ENCODE assay signal across 8 cellular contexts in the genomic region with DNA sequence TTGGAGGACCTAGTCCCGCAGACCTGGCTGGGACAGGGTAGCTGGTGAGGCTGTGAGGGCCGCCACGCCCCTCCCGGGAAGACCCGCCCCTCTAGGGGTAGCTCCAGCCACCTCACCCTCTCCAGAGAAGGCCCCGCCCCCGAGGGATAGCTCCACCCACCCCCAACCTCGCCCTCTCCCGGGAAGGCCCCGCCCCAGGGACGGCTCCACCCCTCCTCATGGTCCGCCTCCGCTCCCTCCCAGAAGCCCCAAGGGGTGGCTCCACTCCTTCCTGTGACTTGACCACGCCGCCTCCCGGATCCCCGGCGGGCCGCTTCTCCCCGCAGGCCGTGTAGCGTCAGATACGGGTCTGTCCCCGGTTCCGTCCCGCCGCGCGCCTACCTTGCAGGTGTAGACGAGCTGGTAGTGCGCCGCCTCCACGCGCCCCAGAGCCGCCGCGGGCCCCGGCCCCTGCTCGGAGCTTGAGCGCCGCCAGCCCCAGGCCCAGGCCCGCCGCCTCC. TPM values are rescaled to one million over a fixed set of nuclear protein-coding genes. Genes with fewer than 3 reads are reported as not detected.
A peak's percentile ranks its signal among the peaks of the same experiment; 100 is the strongest.
DNase-seq lines count a peak whose midpoint lies in the region; ATAC-seq and TF ChIP-seq lines count a peak whose summit lies in the region.

No MANE protein-coding gene starts in this region.

- peak; percentile 76 for ATAC-seq in GM21576 (IDR thresholded peaks at IDR 0.05; ENCODE audit: unreplicated experiment)
- peak; percentile 88 to 90 for ATAC-seq in activated T-cell treated with anti-CD3 and anti-CD28 coated beads, Interleukin-2, amount 50 U/mL, for 72 hours (replicated peaks in 1 of 2)
- peak; percentile 93 for ATAC-seq in naive thymus-derived CD4-positive, alpha-beta T cell
- peak; percentile 84 for ATAC-seq in stimulated activated effector memory CD8-positive, alpha-beta T cell treated with anti-CD3 and anti-CD28 coated beads, Interleukin-12 subunit alpha, Interleukin-12 subunit beta, amount 100 ng/mL, for 72 hours

- WGBS in esophagus squamous epithelium, 2 donors = 0% methylated on average over 4 of the region's 43 CpGs; no CpG with 5 or more reads in 1 of the 2 donors

- H3K9me3 Mint-ChIP-seq in IgD-negative memory B cell = no peaks in the 10 kb centered on the region
- H3K9me3 Mint-ChIP-seq in activated T-cell treated with anti-CD3 and anti-CD28 coated beads, Interleukin-2, amount 50 U/mL, for 72 hours = no peaks in the 10 kb centered on the region
- no peaks in the 10 kb centered on the region for H3K9me3 Mint-ChIP-seq in naive thymus-derived CD4-positive, alpha-beta T cell
- no peaks in the 10 kb centered on the region for H3K9me3 Mint-ChIP-seq in stimulated activated effector memory CD8-positive, alpha-beta T cell treated with anti-CD3 and anti-CD28 coated beads, Interleukin-12 subunit alpha, Interleukin-12 subunit beta, amount 100 ng/mL, for 72 hours

- peak in 2 of 4 donors; percentile 66 to 82 for TF ChIP-seq POLR2A in esophagus squamous epithelium (IDR thresholded peaks at IDR 0.05)

- H3K4me3 ChIP-seq in PC-9 (peak overlapping the region; percentile 77; the same call in 1 of the 2 replicates), esophagus squamous epithelium (peak overlapping the region; percentile 80 to 98 (median 92))
- peak overlapping the region; percentile 70 for H3K4me3 ChIP-seq in naive thymus-derived CD4-positive, alpha-beta T cell (ENCODE audit: low read length)

- H3K9me3 ChIP-seq in PC-9 (ENCODE audit: insufficient read depth, low read depth) = no peaks in the 10 kb centered on the region
- no peaks in the 10 kb centered on the region for H3K9me3 ChIP-seq in esophagus squamous epithelium
- H3K9me3 ChIP-seq in naive thymus-derived CD4-positive, alpha-beta T cell (ENCODE audit: control insufficient read depth in 2 of 3, low read length in 3 of 3) = no peaks in the 10 kb centered on the region

- CTCF ChIA-PET in PC-9 (lab: Charles Lee) = interaction anchor here (0.6 to 1.4 kb wide), 8 partner anchors 9 to 400 kb away, joined by 3 to 19 read pairs (median 5); no protein-coding TSS in a partner anchor
- CTCF ChIA-PET in naive thymus-derived CD4-positive, alpha-beta T cell (lab: Charles Lee) = interaction anchor here (1.6 kb wide), 1 partner anchor 50 kb away, joined by 4 read pairs; no protein-coding TSS in a partner anchor

- TF ChIP-seq CTCF in PC-9 (conservative IDR thresholded peaks at IDR 0.05) (no peak), esophagus squamous epithelium (IDR thresholded peaks at IDR 0.05) (no peak)

- H3K79me2 ChIP-seq in PC-9 (ENCODE audit: low read depth) = peaks cover 5% of the 10 kb centered on the region; the same call in 1 of the 2 replicates

- peak overlapping the region; percentile 69; the same call in 1 of the 2 replicates for H2AFZ ChIP-seq in PC-9

- H3K4me3 Mint-ChIP-seq in IgD-negative memory B cell = peak overlapping the region; percentile 87 to 94 (median 90)
- peak overlapping the region; percentile 84 to 87 for H3K4me3 Mint-ChIP-seq in activated T-cell treated with anti-CD3 and anti-CD28 coated beads, Interleukin-2, amount 50 U/mL, for 72 hours
- peak overlapping the region; percentile 65 to 88 (median 84) for H3K4me3 Mint-ChIP-seq in naive thymus-derived CD4-positive, alpha-beta T cell
- peak overlapping the region; percentile 66 for H3K4me3 Mint-ChIP-seq in stimulated activated effector memory CD8-positive, alpha-beta T cell treated with anti-CD3 and anti-CD28 coated beads, Interleukin-12 subunit alpha, Interleukin-12 subunit beta, amount 100 ng/mL, for 72 hours

- H3K36me3 ChIP-seq in PC-9 (ENCODE audit: low read depth) = no peaks in the 10 kb centered on the region
- H3K36me3 ChIP-seq in esophagus squamous epithelium = peaks cover 0 to 2% (median 0%) of the 10 kb centered on the region in 3 donors
- peaks cover 0 to 29% (median 0%) of the 10 kb centered on the region in 3 experiments for H3K36me3 ChIP-seq in naive thymus-derived CD4-positive, alpha-beta T cell (ENCODE audit: control insufficient read depth in 2 of 3, insufficient read depth in 3 of 3, low read length in 3 of 3)

- no peaks in the 10 kb centered on the region for H4K20me1 ChIP-seq in PC-9 (ENCODE audit: insufficient read depth)

- H3K27ac ChIP-seq in PC-9 (peak overlapping the region; percentile 65), esophagus squamous epithelium (peak overlapping the region; percentile 90 to 99 (median 95))
- H3K27ac ChIP-seq in naive thymus-derived CD4-positive, alpha-beta T cell (ENCODE audit: low read depth, low read length) = peak overlapping the region; percentile 75

- no TSS peak for BruUV-seq in PC-9 (replicated peaks; lab: Mats Ljungman, UMichigan)

- H3K27ac Mint-ChIP-seq in IgD-negative memory B cell = peak overlapping the region; percentile 67 to 92 (median 77)
- peak overlapping the region; percentile 63 for H3K27ac Mint-ChIP-seq in activated T-cell treated with anti-CD3 and anti-CD28 coated beads, Interleukin-2, amount 50 U/mL, for 72 hours
- H3K27ac Mint-ChIP-seq in naive thymus-derived CD4-positive, alpha-beta T cell = peak overlapping the region; percentile 62 to 91 (median 75)
- H3K27ac Mint-ChIP-seq in stimulated activated effector memory CD8-positive, alpha-beta T cell treated with anti-CD3 and anti-CD28 coated beads, Interleukin-12 subunit alpha, Interleukin-12 subunit beta, amount 100 ng/mL, for 72 hours = peak overlapping the region; percentile 81

- peaks cover 12% of the 10 kb centered on the region for H3K4me1 ChIP-seq in PC-9 (replicated peaks; ENCODE audit: insufficient read depth)
- H3K4me1 ChIP-seq in esophagus squamous epithelium = peaks cover 16 to 48% (median 19%) of the 10 kb centered on the region in 3 donors
- peaks cover 0 to 5% of the 10 kb centered on the region in 2 donors for H3K4me1 ChIP-seq in naive thymus-derived CD4-positive, alpha-beta T cell (ENCODE audit: control insufficient read depth in 2 of 2, insufficient read depth in 2 of 2, low read length in 2 of 2)

- H3K27me3 ChIP-seq in PC-9 (ENCODE audit: insufficient read depth, low read depth) (no peaks in the 10 kb centered on the region), esophagus squamous epithelium (peaks cover 0 to 18% (median 0%) of the 10 kb centered on the region in 4 donors)
- no peaks in the 10 kb centered on the region for H3K27me3 ChIP-seq in naive thymus-derived CD4-positive, alpha-beta T cell (ENCODE audit: control insufficient read depth in 2 of 2, insufficient read depth in 2 of 2, low read length in 2 of 2)

- no peaks in the 10 kb centered on the region for H3K9me2 ChIP-seq in PC-9 (ENCODE audit: insufficient read depth)

- DNase-seq in DMS53 (lab: John Stamatoyannopoulos, UW) (peak; percentile 97), PC-9 (peak; percentile 68 to 98), esophagus squamous epithelium (lab: John Stamatoyannopoulos, UW) (peak; percentile 69)
- DNase-seq in activated T-cell treated with anti-CD3 and anti-CD28 coated beads, Interleukin-2, amount 50 U/mL, for 72 hours = peak; percentile 95 to 97
- peak; percentile 76 to 97 (median 86) for DNase-seq in naive thymus-derived CD4-positive, alpha-beta T cell
- DNase-seq in stimulated activated effector memory CD8-positive, alpha-beta T cell treated with anti-CD3 and anti-CD28 coated beads, Interleukin-12 subunit alpha, Interleukin-12 subunit beta, amount 100 ng/mL, for 72 hours (ENCODE audit: low spot score in 2 of 2) = peak; percentile 83 to 97

- peak overlapping the region; percentile 83 for H3K4me2 ChIP-seq in PC-9

- no peaks in the 10 kb centered on the region for H3K27me3 Mint-ChIP-seq in IgD-negative memory B cell
- H3K27me3 Mint-ChIP-seq in activated T-cell treated with anti-CD3 and anti-CD28 coated beads, Interleukin-2, amount 50 U/mL, for 72 hours (ENCODE audit: low read depth) = no peaks in the 10 kb centered on the region
- no peaks in the 10 kb centered on the region for H3K27me3 Mint-ChIP-seq in naive thymus-derived CD4-positive, alpha-beta T cell

- H3F3A ChIP-seq in PC-9 (ENCODE audit: insufficient read depth, low read depth) = no peaks in the 10 kb centered on the region

- no peaks in the 10 kb centered on the region for H3K36me3 Mint-ChIP-seq in IgD-negative memory B cell
- no peaks in the 10 kb centered on the region for H3K36me3 Mint-ChIP-seq in activated T-cell treated with anti-CD3 and anti-CD28 coated beads, Interleukin-2, amount 50 U/mL, for 72 hours (ENCODE audit: insufficient read depth in 2 of 2)
- H3K36me3 Mint-ChIP-seq in naive thymus-derived CD4-positive, alpha-beta T cell = no peaks in the 10 kb centered on the region
- peaks cover 13% of the 10 kb centered on the region for H3K36me3 Mint-ChIP-seq in stimulated activated effector memory CD8-positive, alpha-beta T cell treated with anti-CD3 and anti-CD28 coated beads, Interleukin-12 subunit alpha, Interleukin-12 subunit beta, amount 100 ng/mL, for 72 hours

- POLR2A ChIA-PET in PC-9 (lab: Charles Lee; ENCODE audit: unreplicated experiment) = interaction anchor here (0.6 to 1.1 kb wide), 14 partner anchors 8 to 832 kb away, joined by 3 to 12 read pairs (median 4); no protein-coding TSS in a partner anchor
- POLR2A ChIA-PET in naive thymus-derived CD4-positive, alpha-beta T cell (lab: Charles Lee) = interaction anchor here (0.5 to 2.7 kb wide), 12 partner anchors 11 to 1213 kb away, joined by 3 to 8 read pairs (median 4); a partner anchor contains a TSS

- intact Hi-C loops in PC-9 (cut with micrococcal nuclease; ENCODE audit: unreplicated experiment) (loop anchor here (1.0 kb wide), 1 partner anchor 17 kb away; no protein-coding TSS in a partner anchor), esophagus squamous epithelium (cut with DNase I) (no loop called here)
- intact Hi-C loops in naive thymus-derived CD4-positive, alpha-beta T cell (cut with micrococcal nuclease) = loop anchor here (1.0 to 2.0 kb wide), 18 partner anchors 21 to 456 kb away; a partner anchor contains a TSS

- H3K4me1 Mint-ChIP-seq in IgD-negative memory B cell = peaks cover 0 to 3% (median 1%) of the 10 kb centered on the region in 3 donors
- no peaks in the 10 kb centered on the region for H3K4me1 Mint-ChIP-seq in activated T-cell treated with anti-CD3 and anti-CD28 coated beads, Interleukin-2, amount 50 U/mL, for 72 hours (ENCODE audit: low read depth)
- peaks cover 0 to 6% (median 0%) of the 10 kb centered on the region in 7 donors for H3K4me1 Mint-ChIP-seq in naive thymus-derived CD4-positive, alpha-beta T cell
- peaks cover 9% of the 10 kb centered on the region for H3K4me1 Mint-ChIP-seq in stimulated activated effector memory CD8-positive, alpha-beta T cell treated with anti-CD3 and anti-CD28 coated beads, Interleukin-12 subunit alpha, Interleukin-12 subunit beta, amount 100 ng/mL, for 72 hours

RNA-seq across cellular contexts. Expression of a gene that starts 0.4 kb away (rescaled TPM):
- 78.0 TPM for polyA plus RNA-seq in IgD-negative memory B cell
- 9.1 and 19.1 TPM in 2 replicates for total RNA-seq in PC-9 (2021)
- 10 to 100 TPM; 10.8 to 14.4 TPM for total RNA-seq in activated T-cell treated with anti-CD3 and anti-CD28 coated beads, Interleukin-2, amount 50 U/mL, for 72 hours
- 10 to 100 TPM in 3 of 4 donors, 1 to 10 TPM in 1; 1.8 to 31.1 (median 19.7) TPM for total RNA-seq in esophagus squamous epithelium
- total RNA-seq in naive thymus-derived CD4-positive, alpha-beta T cell = 10 to 100 TPM; 17.2 to 27.5 (median 24.8) TPM
- polyA plus RNA-seq in naive thymus-derived CD4-positive, alpha-beta T cell = 10 to 100 TPM; 46.6 to 51.3 TPM

RNA-seq across cellular contexts. Expression of a gene that starts 10.3 kb away (rescaled TPM):
- polyA plus RNA-seq in IgD-negative memory B cell = 0.26 TPM
- 13.6 and 14.0 TPM in 2 replicates for total RNA-seq in PC-9 (2021)
- 1 to 10 TPM; 1.2 to 1.6 TPM for total RNA-seq in activated T-cell treated with anti-CD3 and anti-CD28 coated beads, Interleukin-2, amount 50 U/mL, for 72 hours
- total RNA-seq in esophagus squamous epithelium = 1 to 10 TPM in 2 of 4 donors, under 1 TPM in 2; 0.57 to 1.1 (median 1.0) TPM
- total RNA-seq in naive thymus-derived CD4-positive, alpha-beta T cell = 10 to 100 TPM in 1 of 5 experiments, 1 to 10 TPM in 4; 1.1 to 19.9 (median 1.4) TPM
- polyA plus RNA-seq in naive thymus-derived CD4-positive, alpha-beta T cell = under 1 TPM; 0.10 to 0.18 TPM

RNA-seq across cellular contexts. Expression of a gene that starts 35.8 kb away (rescaled TPM):
- not detected for polyA plus RNA-seq in IgD-negative memory B cell
- 5.5 and 9.5 TPM in 2 replicates for total RNA-seq in PC-9 (2021)
- total RNA-seq in activated T-cell treated with anti-CD3 and anti-CD28 coated beads, Interleukin-2, amount 50 U/mL, for 72 hours = 10 to 100 TPM; 11.6 to 12.3 TPM
- 1 to 10 TPM in 3 of 4 donors, under 1 TPM in 1; 0.72 to 8.2 (median 1.9) TPM for total RNA-seq in esophagus squamous epithelium
- total RNA-seq in naive thymus-derived CD4-positive, alpha-beta T cell = 10 to 100 TPM in 1 of 5 experiments, 1 to 10 TPM in 4; 6.1 to 11.5 (median 8.6) TPM
- 1 to 10 TPM in 1 of 2 donors, under 1 TPM in 1; 0.87 to 1.4 TPM for polyA plus RNA-seq in naive thymus-derived CD4-positive, alpha-beta T cell

RNA-seq across cellular contexts. Expression of a gene that starts 36.8 kb away (rescaled TPM):
- polyA plus RNA-seq in IgD-negative memory B cell = 3.8 TPM
- total RNA-seq in PC-9 (2021) (13.3 and 14.4 TPM in 2 replicates), esophagus squamous epithelium (1 to 10 TPM; 2.6 to 5.1 (median 4.5) TPM)
- 10 to 100 TPM; 10.9 to 14.3 TPM for total RNA-seq in activated T-cell treated with anti-CD3 and anti-CD28 coated beads, Interleukin-2, amount 50 U/mL, for 72 hours
- 10 to 100 TPM; 10.0 to 16.3 (median 12.8) TPM for total RNA-seq in naive thymus-derived CD4-positive, alpha-beta T cell
- polyA plus RNA-seq in naive thymus-derived CD4-positive, alpha-beta T cell = 1 to 10 TPM; 1.2 to 2.7 TPM

RNA-seq across cellular contexts. Expression of a gene that starts 47.3 kb away (rescaled TPM):
- 7.4 TPM for polyA plus RNA-seq in IgD-negative memory B cell
- total RNA-seq in PC-9 (2021) = 67.9 and 82.9 TPM in 2 replicates
- total RNA-seq in activated T-cell treated with anti-CD3 and anti-CD28 coated beads, Interleukin-2, amount 50 U/mL, for 72 hours = 10 to 100 TPM; 47.2 to 70.6 TPM
- 10 to 100 TPM; 24.3 to 31.9 (median 28.2) TPM for total RNA-seq in esophagus squamous epithelium
- total RNA-seq in naive thymus-derived CD4-positive, alpha-beta T cell = 10 to 100 TPM; 56.3 to 89.0 (median 66.6) TPM
- polyA plus RNA-seq in naive thymus-derived CD4-positive, alpha-beta T cell = 10 to 100 TPM in 1 of 2 donors, 1 to 10 TPM in 1; 9.2 to 14.4 TPM

Comparison
In these comparisons a context has a peak if more than half of its experiments do, and no peak if none do; other contexts are left out.
1. Peak in every context shown above with its lines: DNase-seq, ATAC-seq, H3K4me3 ChIP-seq and H3K27ac ChIP-seq.